In genomic region chr1:183645453-183646024, GRCh38 we compare ENCODE assay signal across 28 cellular contexts. TPM values are rescaled to one million over a fixed set of nuclear protein-coding genes. Genes with fewer than 3 reads are reported as not detected.
"Had no signal": no experiment of that assay in that cellular context is flagged by ENCODE, and none has a peak within 500 bp of the region (broad histone marks: within the 10 kb centered on the region; RNA-seq: fewer than 3 reads in every experiment).

No MANE protein-coding gene starts in this region.

- H3K4me1 ChIP-seq: ascending aorta, body of pancreas had no signal

- H3K4me3 ChIP-seq: ascending aorta, body of pancreas, PC-9 had no signal

- H3K36me3 ChIP-seq: ascending aorta had no signal

- H3K27me3 ChIP-seq: ascending aorta, body of pancreas had no signal

- H3K4me2 ChIP-seq: PC-9 had no signal

- DNase-seq: activated CD4-positive, alpha-beta T cell treated with anti-CD3 and anti-CD28 coated beads for 4 hours; activated CD8-positive, alpha-beta memory T cell treated with anti-CD3 and anti-CD28 coated beads, Interleukin-2, amount 50 U/mL, for 4 hours; activated CD8-positive, alpha-beta T cell treated with anti-CD3 and anti-CD28 coated beads for 36 hours; activated T-cell treated with anti-CD3 and anti-CD28 coated beads, Interleukin-2, amount 50 U/mL, for 72 hours; body of pancreas; central memory CD4-positive, alpha-beta T cell; KG1; NCI-H1048; NCI-H1417; NCI-H1694; NCI-H2029; NCI-H2107; NCI-H2171 treated with DMSO at 0.1 percent for 48 hours; NCI-H226; NCI-H526 treated with DMSO at 0.1 percent for 48 hours; PC-9; SHP77 treated with DMSO at 0.1 percent for 48 hours; T-helper 17 cell; T-helper 9 cell had no signal

- H2AFZ ChIP-seq: PC-9 had no signal

- H3K27ac ChIP-seq: ascending aorta, body of pancreas, PC-9 had no signal

- H3K9me3 ChIP-seq: ascending aorta, body of pancreas had no signal

- ATAC-seq: activated CD4-positive, CD25-positive, alpha-beta regulatory T cell treated with anti-CD3 and anti-CD28 coated beads, Interleukin-2, amount 50 U/mL, for 24 hours; activated CD8-positive, alpha-beta T cell treated with anti-CD3 and anti-CD28 coated beads for 36 hours; activated T-cell treated with anti-CD3 and anti-CD28 coated beads, Interleukin-2, amount 50 U/mL, for 72 hours; body of pancreas; T-helper 17 cell had no signal

RNA-seq across cellular contexts. Expression of gene APOBEC4, which starts 7.6 kb away (rescaled TPM):
- total RNA-seq: activated CD8-positive, alpha-beta T cell treated with anti-CD3 and anti-CD28 coated beads for 36 hours; activated T-cell treated with anti-CD3 and anti-CD28 coated beads, Interleukin-2, amount 50 U/mL, for 72 hours; activated T-helper 2 cell treated with anti-CD3 and anti-CD28 coated beads, Interferon-gamma antibody, Interleukin-2, Interleukin-4, amounts not matched to agents 10 μg/mL and 5 μg/mL and 100 μg/mL, durations not matched to agents 14 hours and 24 hours and 36 hours; ascending aorta; body of pancreas; bronchial epithelial cell; chondrocyte; LHCN-M2; M059J; NCI-H460; PC-9; SK-MEL-5; T-helper 17 cell had no signal
